In the genomic region with DNA sequence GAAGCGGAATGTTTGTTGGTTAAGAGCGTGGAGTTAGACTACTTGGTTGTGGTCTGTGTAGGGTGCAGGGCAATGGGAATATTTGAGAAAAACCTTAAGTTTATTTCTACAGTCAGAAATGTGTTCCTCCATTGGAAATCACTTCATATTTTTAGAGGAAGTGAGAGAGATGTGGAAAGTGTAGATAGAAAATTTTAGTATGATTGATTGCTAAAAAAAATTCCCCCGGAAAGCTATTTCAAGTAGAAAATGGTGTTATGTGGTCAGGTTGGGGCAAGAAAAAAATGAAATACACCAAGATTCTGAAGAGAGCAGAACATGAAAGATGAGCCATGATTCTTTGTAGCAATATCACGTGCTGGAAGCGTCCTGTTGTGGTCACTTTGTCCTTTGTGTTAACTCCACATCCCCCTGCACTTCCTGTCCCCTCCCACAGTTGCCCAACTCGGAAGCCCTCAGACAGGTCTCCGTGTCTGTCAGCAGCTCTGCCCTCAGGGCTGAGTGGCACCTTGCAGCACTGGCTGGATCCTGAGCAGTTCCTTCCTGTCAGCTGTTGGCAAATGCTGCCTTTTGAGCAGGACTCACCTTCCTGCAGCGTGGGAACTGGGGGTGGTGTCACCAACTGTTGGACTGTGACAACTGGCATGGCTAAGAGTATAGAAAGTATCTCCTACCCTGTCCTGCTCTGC, we compare ENCODE assay signal across 8 cellular contexts.
DNase-seq lines count a peak whose midpoint lies in the region; ATAC-seq and TF ChIP-seq lines count a peak whose summit lies in the region.

No MANE protein-coding gene starts in this region.

- H3K27ac Mint-ChIP-seq in endodermal cell, result no peak overlapping the region

- H3K9me3 Mint-ChIP-seq in endodermal cell, result no peaks in the 10 kb centered on the region

- H3K27ac ChIP-seq in mesendoderm (ENCODE audit: low read depth, low read length) (no peak overlapping the region), endodermal cell (ENCODE audit: low read depth, low read length) (no peak overlapping the region)

- ATAC-seq in GM18498 (IDR thresholded peaks at IDR 0.05; ENCODE audit: unreplicated experiment), result peak; percentile 67
- peak; percentile 55 for ATAC-seq in GM21528 (IDR thresholded peaks at IDR 0.05; ENCODE audit: low FRiP score, unreplicated experiment)
- ATAC-seq in HG03139 (IDR thresholded peaks at IDR 0.05; ENCODE audit: unreplicated experiment), result no peak

- H3K18ac ChIP-seq in mesendoderm (ENCODE audit: low read length), result no peak overlapping the region

- H3K4me3 ChIP-seq in mesendoderm (ENCODE audit: low read length) (no peak overlapping the region), endodermal cell (ENCODE audit: low read length) (no peak overlapping the region)

- no peak overlapping the region for H2BK120ac ChIP-seq in mesendoderm (ENCODE audit: low read depth, low read length)

- no CpG with 5 or more reads among the region's 8 CpGs for WGBS in mesendoderm (ENCODE audit: extremely low coverage, insufficient coverage, low lambda C conversion rate)
- WGBS in endodermal cell (ENCODE audit: insufficient coverage in 1 of 2, insufficient read length in 1 of 2), 2 experiments, result 87 to 90% methylated on average over 7 to 8 of the region's 8 CpGs

- H3K4me3 Mint-ChIP-seq in endodermal cell, result no peak overlapping the region

- H3K27me3 ChIP-seq in mesendoderm (ENCODE audit: insufficient read depth, low read length, poor library complexity), result no peaks in the 10 kb centered on the region
- H3K27me3 ChIP-seq in endodermal cell (ENCODE audit: control insufficient read depth, insufficient read depth, low read length, poor library complexity, severe bottlenecking), result no peaks in the 10 kb centered on the region

- H3K23ac ChIP-seq in mesendoderm (ENCODE audit: low read length), result no peak overlapping the region

- no peak overlapping the region for H2AK5ac ChIP-seq in mesendoderm (ENCODE audit: low read length)

- no peak overlapping the region for H3K4ac ChIP-seq in mesendoderm (ENCODE audit: low read depth, low read length)

- no peaks in the 10 kb centered on the region for H3K9me3 ChIP-seq in endodermal cell (ENCODE audit: control insufficient read depth, low read length)

- H4K5ac ChIP-seq in mesendoderm (ENCODE audit: low read length), result no peak overlapping the region

- peak; percentile 59 for DNase-seq in NCI-H510A treated with DMSO at 0.1 percent for 48 hours (lab: John Stamatoyannopoulos, UW)
- DNase-seq in mesendoderm, result peak; percentile 22
- DNase-seq in GM19240 (ENCODE audit: insufficient read length, low spot score), result no peak
- DNase-seq in endodermal cell, result no peak
- DNase-seq in cerebellum (ENCODE audit: low spot score), result no peak

- no peaks in the 10 kb centered on the region for H3K79me1 ChIP-seq in mesendoderm (ENCODE audit: low read length)

- H3K4me1 Mint-ChIP-seq in endodermal cell, result no peaks in the 10 kb centered on the region

- no peak overlapping the region for H2BK5ac ChIP-seq in mesendoderm (ENCODE audit: low read length)

- no peak for TF ChIP-seq CTCF in endodermal cell (conservative IDR thresholded peaks at IDR 0.05)

- H3K36me3 Mint-ChIP-seq in endodermal cell (ENCODE audit: low read depth), result no peaks in the 10 kb centered on the region

- H3K27me3 Mint-ChIP-seq in endodermal cell (ENCODE audit: insufficient read depth), result no peaks in the 10 kb centered on the region

- no peak overlapping the region for H3K4me2 ChIP-seq in mesendoderm (ENCODE audit: low read length)

- no peaks in the 10 kb centered on the region for H3K4me1 ChIP-seq in mesendoderm (ENCODE audit: control insufficient read depth, low read depth, low read length)
- no peaks in the 10 kb centered on the region for H3K4me1 ChIP-seq in endodermal cell (ENCODE audit: control insufficient read depth, insufficient read depth, low read length)

- no peaks in the 10 kb centered on the region for H3K79me2 ChIP-seq in mesendoderm (ENCODE audit: control insufficient read depth, insufficient read depth, low read length)

- H3K36me3 ChIP-seq in mesendoderm (ENCODE audit: control insufficient read depth, insufficient read depth, low read length) (no peaks in the 10 kb centered on the region), endodermal cell (ENCODE audit: control insufficient read depth, insufficient read depth, low read length) (no peaks in the 10 kb centered on the region)

- H2BK15ac ChIP-seq in mesendoderm (replicated peaks; ENCODE audit: low read depth), result no peak overlapping the region

- no peak overlapping the region for H4K8ac ChIP-seq in mesendoderm (ENCODE audit: low read depth, low read length)

- no peak overlapping the region for H3K9ac ChIP-seq in mesendoderm (ENCODE audit: low read length)
- H3K9ac ChIP-seq in endodermal cell (ENCODE audit: extremely low read depth, low read length, poor library complexity, severe bottlenecking), result no peak overlapping the region

- no peak overlapping the region for H3K56ac ChIP-seq in mesendoderm (ENCODE audit: low read length)

Comparison
In these comparisons a context has a peak if more than half of its experiments do, and no peak if none do; other contexts are left out.
1. DNase-seq: peak in NCI-H510A treated with DMSO at 0.1 percent for 48 hours (single experiment) and mesendoderm (single experiment); none in GM19240 (single experiment), endodermal cell (single experiment) and cerebellum (single experiment).